Comparison of ENCODE assay signal across 9 cellular contexts in genomic region chr20:4821590-4821989, GRCh38. TPM values are rescaled to one million over a fixed set of nuclear protein-coding genes. Genes with fewer than 3 reads are reported as not detected.
DNase-seq lines count a peak whose midpoint lies in the region; ATAC-seq, FAIRE-seq and TF ChIP-seq lines count a peak whose summit lies in the region.
"Had no signal": no experiment of that assay in that cellular context is flagged by ENCODE, and none has a peak within 500 bp of the region (broad histone marks: within the 10 kb centered on the region; RNA-seq: fewer than 3 reads in every experiment).

No MANE protein-coding gene starts in this region.

- H3K27ac ChIP-seq in CD8-positive, alpha-beta T cell (ENCODE audit: low read depth, low read length) = no peak overlapping the region
- peak overlapping the region; percentile 92 for H3K27ac ChIP-seq in OCI-LY1 (ENCODE audit: low read depth, low read length, poor library complexity, severe bottlenecking)
- no peak overlapping the region for H3K27ac ChIP-seq in endodermal cell (ENCODE audit: low read depth, low read length)
- no peak overlapping the region for H3K27ac ChIP-seq in neuronal stem cell (replicated peaks; ENCODE audit: low read length)
- H3K27ac ChIP-seq: RWPE1 had no signal

- no peak overlapping the region for H3K4ac ChIP-seq in neuronal stem cell (ENCODE audit: low read length)

- H2AFZ ChIP-seq in OCI-LY1 (ENCODE audit: low read length) (no peak overlapping the region), neuronal stem cell (ENCODE audit: low read length) (no peak overlapping the region)

- no peaks in the 10 kb centered on the region; the same call in 1 of the 2 replicates for H3F3A ChIP-seq in OCI-LY1 (ENCODE audit: insufficient read depth, low read length)

- H2BK12ac ChIP-seq in neuronal stem cell (ENCODE audit: low read length) = no peak overlapping the region

- no peak overlapping the region for H4K91ac ChIP-seq in neuronal stem cell (ENCODE audit: low read depth, low read length, poor library complexity)

- H3K9me3 Mint-ChIP-seq in CD8-positive, alpha-beta T cell = no peaks in the 10 kb centered on the region
- H3K9me3 Mint-ChIP-seq in endodermal cell = no peaks in the 10 kb centered on the region

- H4K20me1 ChIP-seq in OCI-LY1 (ENCODE audit: insufficient read depth, low read length) = no peaks in the 10 kb centered on the region

- H3K27me3 Mint-ChIP-seq in CD8-positive, alpha-beta T cell (ENCODE audit: low read depth) = no peaks in the 10 kb centered on the region
- peaks cover 27% of the 10 kb centered on the region for H3K27me3 Mint-ChIP-seq in endodermal cell (ENCODE audit: insufficient read depth)

- H2BK15ac ChIP-seq in neuronal stem cell (ENCODE audit: low read length) = no peak overlapping the region

- H3K9me3 ChIP-seq in CD8-positive, alpha-beta T cell (ENCODE audit: low read length) = no peaks in the 10 kb centered on the region
- no peaks in the 10 kb centered on the region for H3K9me3 ChIP-seq in OCI-LY1 (ENCODE audit: low read length)
- H3K9me3 ChIP-seq in endodermal cell (ENCODE audit: control insufficient read depth, low read length) = no peaks in the 10 kb centered on the region
- H3K9me3 ChIP-seq in neuronal stem cell (replicated peaks in 1 of 2; ENCODE audit: control insufficient read depth in 2 of 2, insufficient read depth in 1 of 2, low read depth in 1 of 2, low read length in 2 of 2) = peaks cover 0 to 8% of the 10 kb centered on the region in 2 donors
- H3K9me3 ChIP-seq in MG63 = no peaks in the 10 kb centered on the region

- POLR2A ChIA-PET in CD8-positive, alpha-beta T cell (lab: Charles Lee) = interaction anchor here (0.6 kb wide), 1 partner anchor 257 kb away, joined by 3 read pairs; no protein-coding TSS in a partner anchor

- no peak overlapping the region for H3K14ac ChIP-seq in neuronal stem cell (ENCODE audit: low read length)

- H3K23ac ChIP-seq in neuronal stem cell (ENCODE audit: low read depth, low read length, poor library complexity) = no peak overlapping the region

- H2BK5ac ChIP-seq in neuronal stem cell (ENCODE audit: low read length) = no peak overlapping the region

- no peak for FAIRE-seq in H54 (lab: Jason Lieb, UNC)

- H3K4me3 Mint-ChIP-seq in CD8-positive, alpha-beta T cell = peak overlapping the region; percentile 92
- H3K4me3 Mint-ChIP-seq in endodermal cell = peak overlapping the region; percentile 65

- peak overlapping the region; percentile 54 for H2AK5ac ChIP-seq in neuronal stem cell (ENCODE audit: low read depth, low read length)

- H3K4me3 ChIP-seq in CD8-positive, alpha-beta T cell (ENCODE audit: low read depth, low read length) = peak overlapping the region; percentile 77
- H3K4me3 ChIP-seq in OCI-LY1 (ENCODE audit: low read depth, low read length, poor library complexity, severe bottlenecking) (peak overlapping the region; percentile 78), endodermal cell (ENCODE audit: low read length) (peak overlapping the region; percentile 79), neuronal stem cell (ENCODE audit: low read length in 2 of 2) (peak overlapping the region in 1 of 2 donors; percentile 79), MG63 (no peak overlapping the region)

- H3K9me2 ChIP-seq in OCI-LY1 (ENCODE audit: low read depth, low read length) = no peaks in the 10 kb centered on the region

- no peak for ATAC-seq in CD8-positive, alpha-beta T cell

- peak overlapping the region; percentile 78 for H3K4me2 ChIP-seq in OCI-LY1 (ENCODE audit: low read length)
- peak overlapping the region; percentile 89 for H3K4me2 ChIP-seq in neuronal stem cell (ENCODE audit: insufficient read depth, low read length, poor library complexity, severe bottlenecking)

- H2BK120ac ChIP-seq in neuronal stem cell (ENCODE audit: low read depth, low read length) = no peak overlapping the region

- no peak for TF ChIP-seq CTCF in CD8-positive, alpha-beta T cell (IDR thresholded peaks at IDR 0.05)
- TF ChIP-seq CTCF in OCI-LY1 (IDR thresholded peaks at IDR 0.05; ENCODE audit: low read length) (no peak), endodermal cell (conservative IDR thresholded peaks at IDR 0.05) (no peak)

- H3K79me2 ChIP-seq in OCI-LY1 (ENCODE audit: insufficient read depth, low read length) = peaks cover 25% of the 10 kb centered on the region

- H3K36me3 ChIP-seq in CD8-positive, alpha-beta T cell (ENCODE audit: insufficient read depth, low read length) = peaks cover 6% of the 10 kb centered on the region
- H3K36me3 ChIP-seq in OCI-LY1 (ENCODE audit: insufficient read depth, low read length) = peaks cover 54% of the 10 kb centered on the region
- no peaks in the 10 kb centered on the region for H3K36me3 ChIP-seq in endodermal cell (ENCODE audit: control insufficient read depth, insufficient read depth, low read length)
- H3K36me3 ChIP-seq in neuronal stem cell (replicated peaks in 1 of 2; ENCODE audit: control insufficient read depth in 2 of 2, insufficient read depth in 2 of 2, low read length in 2 of 2) = peaks cover 6 to 46% of the 10 kb centered on the region in 2 donors
- H3K36me3 ChIP-seq in MG63 = no peaks in the 10 kb centered on the region

- H3K4me1 Mint-ChIP-seq in CD8-positive, alpha-beta T cell (ENCODE audit: low read depth) = peaks cover 42% of the 10 kb centered on the region
- peaks cover 15% of the 10 kb centered on the region for H3K4me1 Mint-ChIP-seq in endodermal cell

- CTCF ChIA-PET in CD8-positive, alpha-beta T cell (lab: Charles Lee) = interaction anchor here (0.6 kb wide), 1 partner anchor 70 kb away, joined by 3 read pairs; no protein-coding TSS in a partner anchor

- peak overlapping the region; percentile 61 for H3K18ac ChIP-seq in neuronal stem cell (ENCODE audit: low read length)

- H3K36me3 Mint-ChIP-seq in CD8-positive, alpha-beta T cell = peaks cover 48% of the 10 kb centered on the region
- H3K36me3 Mint-ChIP-seq in endodermal cell (ENCODE audit: low read depth) = no peaks in the 10 kb centered on the region

- intact Hi-C loops in CD8-positive, alpha-beta T cell (cut with DNase I, micrococcal nuclease) = no loop called here

- H4K8ac ChIP-seq in neuronal stem cell (ENCODE audit: low read depth, low read length) = no peak overlapping the region

- TF ChIP-seq POLR2A in H54 (IDR thresholded peaks at IDR 0.05; ENCODE audit: low read depth, low read length) = no peak

- peaks cover 21% of the 10 kb centered on the region for H3K4me1 ChIP-seq in CD8-positive, alpha-beta T cell (ENCODE audit: insufficient read depth, low read length)
- H3K4me1 ChIP-seq in OCI-LY1 (ENCODE audit: insufficient read depth, low read length, severe bottlenecking) (peaks cover 39% of the 10 kb centered on the region), endodermal cell (ENCODE audit: control insufficient read depth, insufficient read depth, low read length) (no peaks in the 10 kb centered on the region), neuronal stem cell (ENCODE audit: control insufficient read depth in 2 of 2, insufficient read depth in 1 of 2, low read depth in 1 of 2, low read length in 2 of 2) (peaks cover 18 to 19% of the 10 kb centered on the region in 2 donors)

- H3K27ac Mint-ChIP-seq in CD8-positive, alpha-beta T cell = peak overlapping the region; percentile 53
- no peak overlapping the region for H3K27ac Mint-ChIP-seq in endodermal cell

- DNase-seq in CD8-positive, alpha-beta T cell = no peak
- DNase-seq in endodermal cell (no peak), neuronal stem cell (ENCODE audit: low spot score) (no peak), cerebellar nuclear complex (lab: John Stamatoyannopoulos, UW) (no peak), H54 (ENCODE audit: insufficient read length, low spot score) (no peak), NCI-H187 (lab: John Stamatoyannopoulos, UW) (no peak), MG63 (no peak)

- no peaks in the 10 kb centered on the region for H3K27me3 ChIP-seq in CD8-positive, alpha-beta T cell (ENCODE audit: insufficient read depth, low read length)
- H3K27me3 ChIP-seq in OCI-LY1 (ENCODE audit: insufficient read depth, low read length) = no peaks in the 10 kb centered on the region
- peaks cover 20% of the 10 kb centered on the region for H3K27me3 ChIP-seq in endodermal cell (ENCODE audit: control insufficient read depth, insufficient read depth, low read length, poor library complexity, severe bottlenecking)
- H3K27me3 ChIP-seq in neuronal stem cell (ENCODE audit: control insufficient read depth in 3 of 3, insufficient read depth in 3 of 3, low read depth in 1 of 3, low read length in 3 of 3) = no peaks in the 10 kb centered on the region
- no peaks in the 10 kb centered on the region for H3K27me3 ChIP-seq in MG63

- 98 to 100% methylated on average over 4 to 5 of the region's 5 CpGs for WGBS in endodermal cell (ENCODE audit: insufficient coverage in 1 of 2, insufficient read length in 1 of 2), 2 experiments
- no CpG with 5 or more reads among the region's 5 CpGs for WGBS in neuronal stem cell (ENCODE audit: extremely low coverage in 2 of 2, insufficient read length in 2 of 2, insufficient replicate concordance in 1 of 2), 2 donors

- H3K9ac ChIP-seq in OCI-LY1 (ENCODE audit: low read length) (peak overlapping the region; percentile 69), endodermal cell (ENCODE audit: extremely low read depth, low read length, poor library complexity, severe bottlenecking) (no peak overlapping the region), neuronal stem cell (ENCODE audit: low read depth, low read length, poor library complexity) (peak overlapping the region; percentile 54)

- H3K79me1 ChIP-seq in neuronal stem cell (ENCODE audit: low read depth, low read length) = no peaks in the 10 kb centered on the region

RNA-seq across cellular contexts. Expression of gene RASSF2, which starts 1.8 kb away (rescaled TPM):
- total RNA-seq in CD8-positive, alpha-beta T cell = 10 to 100 TPM; 21.0 to 21.5 TPM
- total RNA-seq in endodermal cell = 1 to 10 TPM; 3.3 to 6.2 TPM
- polyA plus RNA-seq in endodermal cell (2013, experiment 1 of 2) = 19.7 TPM
- polyA plus RNA-seq in endodermal cell (2013, experiment 2 of 2) = 20.6 TPM
- polyA plus RNA-seq in neuronal stem cell (2013, experiment 1 of 2) = 12.6 TPM
- polyA plus RNA-seq in neuronal stem cell (2013, experiment 2 of 2) = 12.9 TPM
- 6.2 and 6.3 TPM in 2 replicates for total RNA-seq in MG63 (2014; rRNA removed; shearing (Covaris generic); ENCODE audit: low replicate concordance)
